Comparison of ENCODE assay signal across 8 cellular contexts in genomic region chr6:28349892-28350737, GRCh38. TPM values are rescaled to one million over a fixed set of nuclear protein-coding genes. Genes with fewer than 3 reads are reported as not detected.
DNase-seq lines count a peak whose midpoint lies in the region; ATAC-seq, FAIRE-seq and TF ChIP-seq lines count a peak whose summit lies in the region.

TSS of gene ZKSCAN3 (plus strand) at chr6:28349947. CDS start at chr6:28359587, 9,640 bp downstream.

- H3K23me2 ChIP-seq in H1 (ENCODE audit: low read depth, low read length) = no peaks in the 10 kb centered on the region; the same call in 1 of the 2 replicates

- peak within 1 kb of the TSS; percentile 83 for H4K91ac ChIP-seq in H1 (replicated peaks; ENCODE audit: insufficient read length, low read length)
- peak within 1 kb of the TSS; percentile 94 for H4K91ac ChIP-seq in mesenchymal stem cell (ENCODE audit: low read length)

- no peak within 1 kb of the TSS for H3K14ac ChIP-seq in H1 (ENCODE audit: insufficient read length)
- peak within 1 kb of the TSS in 1 of 2 experiments; percentile 68 for H3K14ac ChIP-seq in mesenchymal stem cell (ENCODE audit: low read length in 2 of 2)

- H3K79me2 ChIP-seq in H1 (ENCODE audit: control insufficient read depth in 1 of 2, insufficient read depth in 2 of 2, low read length in 2 of 2) = peaks cover 0 to 38% of the 10 kb centered on the region in 2 experiments; a peak in 3 of 4 replicates

- WGBS in H1 (ENCODE audit: extremely low coverage in 1 of 2, insufficient coverage in 1 of 2, insufficient read length in 1 of 2, insufficient replicate concordance in 2 of 2, low coverage in 1 of 2, low lambda C conversion rate in 2 of 2, missing lambda C conversion rate in 1 of 2), 2 experiments = 6% methylated on average over 29 of the region's 30 CpGs; no CpG with 5 or more reads in 1 of the 2 experiments
- WGBS in mesenchymal stem cell = under 1% methylated on average over 25 of the region's 30 CpGs

- peaks cover 11% of the 10 kb centered on the region for H3K4me1 ChIP-seq in CD8-positive, alpha-beta memory T cell (ENCODE audit: insufficient read depth, low read length)
- peaks cover 0 to 2% (median 0%) of the 10 kb centered on the region in 4 experiments; a peak in 1 of 7 replicates for H3K4me1 ChIP-seq in H1 (replicated peaks in 1 of 4; ENCODE audit: control insufficient read depth in 3 of 4, insufficient read depth in 4 of 4, low read length in 3 of 4)
- H3K4me1 ChIP-seq in mesenchymal stem cell (ENCODE audit: control insufficient read depth, insufficient read depth, low read depth, low read length) = peaks cover 2% of the 10 kb centered on the region

- H4K5ac ChIP-seq in H1 (ENCODE audit: insufficient read length, low read depth, low read length) = peak within 1 kb of the TSS; percentile 89

- H3K56ac ChIP-seq in H1 (replicated peaks; ENCODE audit: insufficient read length, low read depth, low read length) = peak within 1 kb of the TSS; percentile 81

- H3K18ac ChIP-seq in H1 (ENCODE audit: extremely low read depth, low read length) (peak within 1 kb of the TSS; percentile 96; the same call in 1 of the 2 replicates), mesenchymal stem cell (ENCODE audit: low read depth in 1 of 2, low read length in 2 of 2) (peak within 1 kb of the TSS; percentile 83 to 89)

- H3K4me2 ChIP-seq in H1 (ENCODE audit: insufficient read depth in 1 of 2, low read depth in 2 of 2, low read length in 2 of 2) (peak within 1 kb of the TSS; percentile 66 to 70), mesenchymal stem cell (ENCODE audit: low read length, poor library complexity, severe bottlenecking) (peak within 1 kb of the TSS; percentile 76)

- peak; percentile 71 to 89 (median 76) for DNase-seq in CD8-positive, alpha-beta memory T cell
- peak; percentile 85 to 87 for DNase-seq in NOMO-1 (lab: John Stamatoyannopoulos, UW; ENCODE audit: unreplicated experiment in 2 of 2)
- DNase-seq in activated CD8-positive, alpha-beta memory T cell treated with anti-CD3 and anti-CD28 coated beads for 4 hours (ENCODE audit: low read depth in 2 of 2) = peak; percentile 70 to 78
- DNase-seq in H1 (ENCODE audit: low read depth in 1 of 2, low spot score in 2 of 2) = peak; percentile 46 to 86
- DNase-seq in mesenchymal stem cell = peak; percentile 84
- DNase-seq in stimulated activated CD8-positive, alpha-beta memory T cell treated with anti-CD3 and anti-CD28 coated beads, Interleukin-15, amount 100 ng/mL, for 1 hour (ENCODE audit: low read depth) = peak; percentile 70

- peak within 1 kb of the TSS; percentile 95 to 100 (median 99) for H3K4me3 Mint-ChIP-seq in CD8-positive, alpha-beta memory T cell

- FAIRE-seq in H1 (lab: Jason Lieb, UNC) = no peak

- H3K36me3 ChIP-seq in CD8-positive, alpha-beta memory T cell (ENCODE audit: insufficient read depth, low read length) = no peaks in the 10 kb centered on the region
- H3K36me3 ChIP-seq in H1 (ENCODE audit: control insufficient read depth in 2 of 4, insufficient read depth in 4 of 4, low read length in 3 of 4) = no peaks in the 10 kb centered on the region
- H3K36me3 ChIP-seq in mesenchymal stem cell (ENCODE audit: control insufficient read depth in 1 of 2, insufficient read depth in 2 of 2, low read depth in 1 of 2, low read length in 2 of 2) = no peaks in the 10 kb centered on the region

- peak; percentile 11 to 60; a peak in 2 of 3 replicates for TF ChIP-seq POLR2A in H1 (IDR thresholded peaks at IDR 0.05; ENCODE audit: control extremely low read depth in 1 of 2, low read depth in 2 of 2, low read length in 2 of 2)

- H2BK120ac ChIP-seq in H1 (replicated peaks; ENCODE audit: low read depth, low read length) (no peak within 1 kb of the TSS), mesenchymal stem cell (ENCODE audit: low read depth, low read length) (peak within 1 kb of the TSS; percentile 69)

- peaks cover 0 to 11% (median 0%) of the 10 kb centered on the region in 3 donors for H3K36me3 Mint-ChIP-seq in CD8-positive, alpha-beta memory T cell

- no peak within 1 kb of the TSS; the same call in 1 of the 2 replicates for H2AK5ac ChIP-seq in H1 (ENCODE audit: low read depth, low read length)
- H2AK5ac ChIP-seq in mesenchymal stem cell (ENCODE audit: low read length, severe bottlenecking) = no peak within 1 kb of the TSS

- H4K8ac ChIP-seq in H1 (ENCODE audit: extremely low read depth, insufficient read depth, low read length) = peak within 1 kb of the TSS; percentile 60; the same call in 1 of the 2 replicates
- peak within 1 kb of the TSS; percentile 96 for H4K8ac ChIP-seq in mesenchymal stem cell (ENCODE audit: low read length)

- POLR2A ChIA-PET in CD8-positive, alpha-beta memory T cell (lab: Charles Lee) = interaction anchor here (0.6 to 1.1 kb wide), 4 partner anchors 14 to 208 kb away, joined by 3 to 8 read pairs (median 5); partner anchors contain the start of genes ZKSCAN8, ZSCAN26 and ZSCAN31
- POLR2A ChIA-PET in H1 (lab: Charles Lee; ENCODE audit: partially characterized antibody) = interaction anchor here (0.7 to 2.7 kb wide), 8 partner anchors 8 to 208 kb away, joined by 3 to 20 read pairs (median 5); partner anchors contain the start of genes ZKSCAN8, ZSCAN26 and ZSCAN31

- peaks cover 16 to 21% of the 10 kb centered on the region in 2 donors for H3K27me3 Mint-ChIP-seq in CD8-positive, alpha-beta memory T cell

- no peaks in the 10 kb centered on the region for H3K9me3 ChIP-seq in CD8-positive, alpha-beta memory T cell (ENCODE audit: low read length)
- peaks cover 0 to 3% of the 10 kb centered on the region in 2 experiments; a peak in 1 of 4 replicates for H3K9me3 ChIP-seq in H1 (ENCODE audit: insufficient read depth in 2 of 2, low read depth in 1 of 2, low read length in 1 of 2)
- no peaks in the 10 kb centered on the region for H3K9me3 ChIP-seq in mesenchymal stem cell (ENCODE audit: control insufficient read depth, low read length)

- ATAC-seq in GM19395 (IDR thresholded peaks at IDR 0.05; ENCODE audit: unreplicated experiment) (peak; percentile 95), HG03521 (IDR thresholded peaks at IDR 0.05; ENCODE audit: unreplicated experiment) (peak; percentile 92)

- H3K4me1 Mint-ChIP-seq in CD8-positive, alpha-beta memory T cell = peaks cover 29 to 42% (median 35%) of the 10 kb centered on the region in 3 donors

- H3K4ac ChIP-seq in H1 (replicated peaks; ENCODE audit: insufficient read length, low read depth, low read length) (peak within 1 kb of the TSS; percentile 27), mesenchymal stem cell (ENCODE audit: low read depth in 1 of 2, low read length in 2 of 2) (peak within 1 kb of the TSS; percentile 71 to 94)

- H3K79me1 ChIP-seq in H1 (ENCODE audit: low read depth, low read length) (no peaks in the 10 kb centered on the region; the same call in 1 of the 2 replicates), mesenchymal stem cell (replicated peaks; ENCODE audit: low read length, poor library complexity, severe bottlenecking) (peaks cover 13% of the 10 kb centered on the region)

- H2BK15ac ChIP-seq in H1 (ENCODE audit: low read length) (0 out of 2 replicates have a peak within 1 kb of the TSS, but pooled peaks have one; percentile 35), mesenchymal stem cell (ENCODE audit: low read depth, poor library complexity, severe bottlenecking) (peak within 1 kb of the TSS; percentile 67)

- no peak for TF ChIP-seq RAD21 in H1 (IDR thresholded peaks at IDR 0.05 in 1 of 2, conservative IDR thresholded peaks at IDR 0.05 in 1 of 2; ENCODE audit: low read depth in 2 of 2, low read length in 2 of 2)

- peaks cover 0 to 1% of the 10 kb centered on the region in 2 experiments for H4K20me1 ChIP-seq in H1 (replicated peaks in 1 of 2; ENCODE audit: control insufficient read depth in 1 of 2, insufficient read depth in 2 of 2, low read length in 2 of 2)

- peaks cover 4% of the 10 kb centered on the region for H3K27me3 ChIP-seq in CD8-positive, alpha-beta memory T cell (ENCODE audit: insufficient read depth, low read length, poor library complexity, severe bottlenecking)
- H3K27me3 ChIP-seq in H1 (replicated peaks in 1 of 4; ENCODE audit: control insufficient read depth in 3 of 4, extremely low read depth in 1 of 4, insufficient read depth in 3 of 4, low read length in 3 of 4) = 0 out of 7 replicates have a peak, but pooled peaks cover 0 to 1% (median 0%) of the 10 kb centered on the region in 4 experiments
- H3K27me3 ChIP-seq in mesenchymal stem cell (ENCODE audit: control insufficient read depth in 1 of 2, insufficient read depth in 1 of 2, low read length in 2 of 2) = peaks cover 20 to 26% of the 10 kb centered on the region in 2 experiments

- no peak within 1 kb of the TSS for H2BK12ac ChIP-seq in H1 (ENCODE audit: low read depth, low read length)
- H2BK12ac ChIP-seq in mesenchymal stem cell (ENCODE audit: low read length in 2 of 2) = peak within 1 kb of the TSS; percentile 10 to 51

- H3K23ac ChIP-seq in H1 (ENCODE audit: insufficient read length) (no peak within 1 kb of the TSS), mesenchymal stem cell (ENCODE audit: low read length in 2 of 2) (no peak within 1 kb of the TSS)

- H3K9ac ChIP-seq in H1 (replicated peaks in 1 of 4; ENCODE audit: extremely low read depth in 1 of 4, low read depth in 3 of 4, low read length in 3 of 4) (peak within 1 kb of the TSS; percentile 53 to 95 (median 82)), mesenchymal stem cell (ENCODE audit: low read length) (peak within 1 kb of the TSS; percentile 95)

- H3K9me3 Mint-ChIP-seq in CD8-positive, alpha-beta memory T cell = no peaks in the 10 kb centered on the region

- no peak for TF ChIP-seq EP300 in H1 (IDR thresholded peaks at IDR 0.05; ENCODE audit: borderline replicate concordance in 1 of 2, low read depth in 2 of 2, low read length in 2 of 2)

- H3K4me3 ChIP-seq in CD8-positive, alpha-beta memory T cell (ENCODE audit: low read length) = peak within 1 kb of the TSS; percentile 89
- H3K4me3 ChIP-seq in H1 (ENCODE audit: extremely low read depth in 1 of 4, insufficient read depth in 2 of 4, low read depth in 3 of 4, low read length in 4 of 4) (peak within 1 kb of the TSS; percentile 93 to 96 (median 94)), mesenchymal stem cell (ENCODE audit: insufficient read depth in 1 of 2, low read depth in 1 of 2, low read length in 2 of 2) (peak within 1 kb of the TSS; percentile 81 to 93)

- H3K27ac ChIP-seq in CD8-positive, alpha-beta memory T cell (ENCODE audit: low read depth, low read length) = peak within 1 kb of the TSS; percentile 76
- peak within 1 kb of the TSS; percentile 80 for H3K27ac ChIP-seq in H1 (ENCODE audit: low read depth, low read length)
- H3K27ac ChIP-seq in mesenchymal stem cell (ENCODE audit: low read length, poor library complexity, severe bottlenecking) = peak within 1 kb of the TSS; percentile 79

- H2BK20ac ChIP-seq in H1 (ENCODE audit: low read length) = no peak within 1 kb of the TSS

- H2BK5ac ChIP-seq in H1 (ENCODE audit: low read depth, low read length) (peak within 1 kb of the TSS; percentile 69; the same call in 1 of the 2 replicates), mesenchymal stem cell (ENCODE audit: low read depth, low read length, poor library complexity, severe bottlenecking) (peak within 1 kb of the TSS; percentile 82)

- H2AFZ ChIP-seq in H1 (ENCODE audit: low read length) (peak within 1 kb of the TSS; percentile 99), mesenchymal stem cell (ENCODE audit: low read depth, low read length) (peak within 1 kb of the TSS; percentile 93)

- no peak for TF ChIP-seq CTCF in H1 (IDR thresholded peaks at IDR 0.05; ENCODE audit: control extremely low read depth in 1 of 3, insufficient read depth in 1 of 3, low read depth in 1 of 3, low read length in 3 of 3)

- CTCF ChIA-PET in CD8-positive, alpha-beta memory T cell (lab: Charles Lee) = interaction anchor here (0.9 to 1.5 kb wide), 3 partner anchors 14 to 98 kb away, joined by 3 to 6 read pairs (median 4); partner anchors contain the start of gene ZKSCAN4
- CTCF ChIA-PET in H1 (lab: Charles Lee; ENCODE audit: partially characterized antibody) = interaction anchor here (1.1 kb wide), 1 partner anchor 15 kb away, joined by 3 read pairs; no protein-coding TSS in a partner anchor

- peak within 1 kb of the TSS; percentile 65 to 100 (median 96) for H3K27ac Mint-ChIP-seq in CD8-positive, alpha-beta memory T cell

RNA-seq across cellular contexts. Expression of gene ZKSCAN3, which starts in this region (rescaled TPM):
- 1 to 10 TPM; 3.0 to 4.7 TPM for total RNA-seq in CD8-positive, alpha-beta memory T cell
- 3.2 TPM for polyA plus RNA-seq in CD8-positive, alpha-beta memory T cell
- total RNA-seq in H1 (2021; fragmentation: NEBNext Ultra II Directional; extraction: Animal tissue kit (Norgen Biotek cat#: 25700)) = 9.2 and 9.8 TPM in 2 replicates
- 2.7 TPM in 2 replicates for polyA plus RNA-seq in H1 (2011; rRNA removed)
- polyA plus RNA-seq in H1 (2011; cell fraction: cytosol; rRNA removed) = 3.4 TPM
- 2.5 TPM for polyA plus RNA-seq in H1 (2011; cell fraction: nucleus; rRNA removed)
- polyA plus RNA-seq in H1 (2012, experiment 1 of 2) = 5.1 to 6.0 TPM (median 5.4 TPM) in 4 replicates
- 1.6 TPM for polyA plus RNA-seq in H1 (2012, experiment 2 of 2)
- 3.7 TPM for polyA plus RNA-seq in H1 (2013, experiment 1 of 2)
- 3.6 TPM for polyA plus RNA-seq in H1 (2013, experiment 2 of 2)
- 3.8 and 5.1 TPM in 2 replicates for polyA minus RNA-seq in H1 (2011; rRNA and poly(A)+ RNA removed)
- 2.9 TPM for polyA minus RNA-seq in H1 (2011; cell fraction: cytosol; rRNA and poly(A)+ RNA removed)
- polyA minus RNA-seq in H1 (2011; cell fraction: nucleus; rRNA and poly(A)+ RNA removed) = 4.7 TPM
- 2.4 TPM for polyA plus RNA-seq in mesenchymal stem cell (2013, experiment 1 of 2)
- 2.6 TPM for polyA plus RNA-seq in mesenchymal stem cell (2013, experiment 2 of 2)

Comparison
In these comparisons a context has a peak if more than half of its experiments do, and no peak if none do; other contexts are left out.
1. Peak in every context shown above with its lines: DNase-seq, ATAC-seq, H3K4me3 ChIP-seq and H3K27ac ChIP-seq.